Comparison of ENCODE assay signal across 1 cellular context in the genomic region with DNA sequence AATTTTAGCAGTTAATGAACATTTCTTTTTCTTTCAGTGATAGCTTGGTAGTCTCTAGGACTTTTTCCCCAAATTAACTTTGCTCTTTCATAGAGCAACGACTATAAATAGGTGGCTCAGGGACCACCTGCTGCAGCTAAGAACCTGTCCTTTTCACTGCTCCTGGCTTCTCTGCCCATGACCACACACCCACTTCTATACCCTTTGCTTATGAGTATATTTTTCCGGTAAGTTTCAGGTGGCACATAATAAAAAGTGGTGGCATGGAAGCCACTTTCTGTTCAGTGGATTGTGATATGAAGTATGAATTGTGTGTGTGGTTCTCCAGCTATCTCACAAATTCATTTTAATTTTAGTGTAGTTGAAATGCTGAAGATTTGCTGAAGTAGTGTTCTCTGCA.
TF ChIP-seq lines count a peak whose summit lies in the region.

No MANE protein-coding gene starts in this region.

TF ChIP-seq in IMR-90, 13 proteins besides CTCF, POLR2A, EP300 and RAD21 (continued from another document):
- TF ChIP-seq RFX5 (IDR thresholded peaks at IDR 0.05; ENCODE audit: low read depth, low read length), result no peak
- TF ChIP-seq, protein P1, sequence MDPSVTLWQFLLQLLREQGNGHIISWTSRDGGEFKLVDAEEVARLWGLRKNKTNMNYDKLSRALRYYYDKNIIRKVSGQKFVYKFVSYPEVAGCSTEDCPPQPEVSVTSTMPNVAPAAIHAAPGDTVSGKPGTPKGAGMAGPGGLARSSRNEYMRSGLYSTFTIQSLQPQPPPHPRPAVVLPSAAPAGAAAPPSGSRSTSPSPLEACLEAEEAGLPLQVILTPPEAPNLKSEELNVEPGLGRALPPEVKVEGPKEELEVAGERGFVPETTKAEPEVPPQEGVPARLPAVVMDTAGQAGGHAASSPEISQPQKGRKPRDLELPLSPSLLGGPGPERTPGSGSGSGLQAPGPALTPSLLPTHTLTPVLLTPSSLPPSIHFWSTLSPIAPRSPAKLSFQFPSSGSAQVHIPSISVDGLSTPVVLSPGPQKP (IDR thresholded peaks at IDR 0.05; ENCODE audit: borderline replicate concordance, low read depth, low read length), result no peak
- no peak for TF ChIP-seq MAFK (IDR thresholded peaks at IDR 0.05; ENCODE audit: low read depth, low read length)
